In the genomic region with DNA sequence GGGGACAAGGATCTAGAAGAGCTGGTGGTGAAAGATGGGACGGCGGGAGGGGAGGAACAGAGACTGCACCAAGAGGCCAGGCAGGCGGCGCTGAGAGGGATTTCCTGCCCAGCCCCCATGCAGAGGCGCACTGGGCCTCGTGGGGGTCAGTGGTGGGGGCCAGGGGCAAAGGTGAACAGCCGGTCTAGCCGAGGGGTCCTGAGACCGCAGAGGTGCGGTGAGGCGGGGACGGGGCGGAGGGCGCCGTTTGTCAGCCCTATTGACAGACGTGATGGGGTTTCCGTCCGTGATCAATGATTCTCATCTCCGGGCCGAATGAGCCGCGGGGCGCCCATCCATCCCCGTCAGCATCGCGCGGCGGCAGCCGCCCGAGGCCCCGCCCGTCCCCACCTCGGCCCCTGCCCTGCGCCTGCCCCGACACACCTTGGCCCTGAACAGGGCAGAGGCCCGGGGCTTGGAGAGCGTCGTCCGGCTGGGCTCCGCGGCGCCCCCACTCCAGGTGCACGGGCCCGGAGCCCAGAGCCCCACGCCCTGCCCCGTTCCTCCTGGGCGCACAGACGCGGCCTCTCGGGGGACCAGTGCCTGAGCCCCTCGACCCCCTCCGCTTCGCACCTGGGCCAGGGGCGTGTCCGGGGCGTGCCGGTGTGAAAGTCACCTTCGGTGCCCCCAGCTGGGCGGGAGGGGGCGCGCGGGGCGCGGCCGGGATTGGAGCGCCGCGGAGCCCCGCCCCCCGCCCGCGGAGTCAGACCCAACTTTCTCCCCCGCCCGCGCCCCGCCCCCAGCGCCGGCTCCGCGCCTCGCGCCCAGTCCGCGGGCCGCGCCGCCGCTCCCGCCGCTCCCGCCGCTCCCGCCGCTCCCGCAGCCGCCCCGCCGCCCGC, we compare ENCODE assay signal across 7 cellular contexts. TPM values are rescaled to one million over a fixed set of nuclear protein-coding genes. Genes with fewer than 3 reads are reported as not detected.
DNase-seq lines count a peak whose midpoint lies in the region; ATAC-seq and TF ChIP-seq lines count a peak whose summit lies in the region.

TSS of gene NXPH4 (plus strand) at position 781 of the 878 bp plus-strand sequence. CDS start 176 bp downstream, outside the sequence.

- no peak for TF ChIP-seq EP300 in sigmoid colon (IDR thresholded peaks at IDR 0.05)

- 1% methylated on average over 99 of the region's 99 CpGs for WGBS in sigmoid colon, 2 donors

- no peak within 1 kb of the TSS for H3K27ac ChIP-seq in sigmoid colon

- peaks cover 0 to 38% (median 28%) of the 10 kb centered on the region in 4 donors for H3K4me1 ChIP-seq in sigmoid colon

- intact Hi-C loops in sigmoid colon (cut with DNase I) = no loop called here

- TF ChIP-seq CTCF in fibroblast of villous mesenchyme (IDR thresholded peaks at IDR 0.05; ENCODE audit: insufficient read depth, low read depth, low read length) (no peak), sigmoid colon (IDR thresholded peaks at IDR 0.05) (no peak)

- H3K4me3 ChIP-seq in fibroblast of villous mesenchyme (ENCODE audit: low read depth, low read length) (peak within 1 kb of the TSS; percentile 60), sigmoid colon (peak within 1 kb of the TSS in 3 of 4 donors; percentile 22 to 48 (median 45))

- ATAC-seq in GM18909 (IDR thresholded peaks at IDR 0.05; ENCODE audit: poor library complexity, unreplicated experiment) = peak; percentile 28

- peaks cover 54 to 77% (median 66%) of the 10 kb centered on the region in 3 donors for H3K27me3 ChIP-seq in sigmoid colon

- DNase-seq in NCI-H128 (lab: John Stamatoyannopoulos, UW; ENCODE audit: unreplicated experiment) (peak; percentile 57), fibroblast of villous mesenchyme (ENCODE audit: low read depth) (no peak), sigmoid colon (no peak), AG08395 (ENCODE audit: low spot score) (no peak), NCI-H187 treated with DMSO at 0.1 percent for 48 hours (lab: John Stamatoyannopoulos, UW) (no peak)
- peak; percentile 71 for DNase-seq in activated T-cell treated with anti-CD3 and anti-CD28 coated beads, Interleukin-2, amount 50 U/mL, for 1 hour

- no peaks in the 10 kb centered on the region for H3K9me3 ChIP-seq in sigmoid colon

- TF ChIP-seq POLR2A in sigmoid colon (IDR thresholded peaks at IDR 0.05) = no peak

- H3K36me3 ChIP-seq in sigmoid colon = peaks cover 0 to 17% (median 6%) of the 10 kb centered on the region in 4 donors

RNA-seq across cellular contexts. Expression of gene NXPH4, which starts in this region (rescaled TPM):
- total RNA-seq in fibroblast of villous mesenchyme = 1.3 and 1.6 TPM in 2 replicates
- not detected for total RNA-seq in sigmoid colon
- under 1 TPM in 1 of 3 donors, not detected in 2; 0.13 TPM for polyA plus RNA-seq in sigmoid colon

Comparison
In these comparisons a context has a peak if more than half of its experiments do, and no peak if none do; other contexts are left out.
1. DNase-seq: peak in NCI-H128 (single experiment) and activated T-cell treated with anti-CD3 and anti-CD28 coated beads, Interleukin-2, amount 50 U/mL, for 1 hour (single experiment); none in fibroblast of villous mesenchyme (single experiment), sigmoid colon (single experiment), AG08395 (single experiment) and NCI-H187 treated with DMSO at 0.1 percent for 48 hours (single experiment).